Comparison of ENCODE assay signal across 26 cellular contexts in genomic region chr7:75546272-75547015, GRCh38. TPM values are rescaled to one million over a fixed set of nuclear protein-coding genes. Genes with fewer than 3 reads are reported as not detected.
A peak's percentile ranks its signal among the peaks of the same experiment; 100 is the strongest.
DNase-seq lines count a peak whose midpoint lies in the region; ATAC-seq, FAIRE-seq and TF ChIP-seq lines count a peak whose summit lies in the region.
"Had no signal": no experiment of that assay in that cellular context is flagged by ENCODE, and none has a peak within 500 bp of the region (broad histone marks: within the 10 kb centered on the region; RNA-seq: fewer than 3 reads in every experiment).

No MANE protein-coding gene starts in this region.

- TF ChIP-seq CTCF in cardiac muscle cell (IDR thresholded peaks at IDR 0.05; ENCODE audit: low read depth, low read length) (no peak), heart right ventricle (IDR thresholded peaks at IDR 0.05) (no peak), kidney (IDR thresholded peaks at IDR 0.05; ENCODE audit: borderline replicate concordance, extremely low read depth, insufficient read depth) (no peak)

- WGBS in heart right ventricle, 2 donors: 71 to 73% methylated on average over 15 of the region's 15 CpGs

- FAIRE-seq in kidney (lab: Jason Lieb, UNC): no peak
- FAIRE-seq: GM12878 had no signal

- H3K9me3 ChIP-seq in cardiac muscle cell (ENCODE audit: low read depth) (no peaks in the 10 kb centered on the region), heart right ventricle (no peaks in the 10 kb centered on the region), kidney (ENCODE audit: control insufficient read depth in 1 of 2, low read length in 2 of 2) (no peaks in the 10 kb centered on the region)
- H3K9me3 ChIP-seq: MG63 had no signal

- ATAC-seq in heart right ventricle (no peak), HG03432 (IDR thresholded peaks at IDR 0.05; ENCODE audit: unreplicated experiment) (no peak)
- ATAC-seq: GM12878 had no signal

- peaks cover 30% of the 10 kb centered on the region for H3K36me3 ChIP-seq in cardiac muscle cell
- H3K36me3 ChIP-seq in heart right ventricle: peaks cover 0 to 100% (median 59%) of the 10 kb centered on the region in 9 donors
- peaks cover 14 to 21% of the 10 kb centered on the region in 2 donors for H3K36me3 ChIP-seq in kidney (ENCODE audit: control insufficient read depth in 1 of 2, insufficient read depth in 2 of 2, low read length in 2 of 2)
- H3K36me3 ChIP-seq: MG63 had no signal

- H3K4me3 ChIP-seq in cardiac muscle cell: no peak overlapping the region
- H3K4me3 ChIP-seq in heart right ventricle: no peak overlapping the region
- no peak overlapping the region for H3K4me3 ChIP-seq in kidney (ENCODE audit: low read length in 2 of 2)
- H3K4me3 ChIP-seq: GM12878, GM23248, MG63 had no signal

- peak overlapping the region; percentile 67 for H3K27ac ChIP-seq in cardiac muscle cell
- no peak overlapping the region for H3K27ac ChIP-seq in heart right ventricle
- no peak overlapping the region for H3K27ac ChIP-seq in kidney (ENCODE audit: low read depth in 2 of 2, low read length in 2 of 2)
- H3K27ac ChIP-seq: C4-2B, GM23248 had no signal

- intact Hi-C loops in heart right ventricle (cut with DNase I) (no loop called here), kidney (cut with DNase I) (no loop called here), posterior vena cava (cut with DNase I) (no loop called here)

- H3K9ac ChIP-seq in kidney (ENCODE audit: low read length in 2 of 2): no peak overlapping the region
- H3K9ac ChIP-seq: GM23248 had no signal

- no peaks in the 10 kb centered on the region for H3K27me3 ChIP-seq in cardiac muscle cell
- H3K27me3 ChIP-seq in heart right ventricle: no peaks in the 10 kb centered on the region
- H3K27me3 ChIP-seq: MG63 had no signal

- H3K4me1 ChIP-seq in cardiac muscle cell (ENCODE audit: low read depth) (no peaks in the 10 kb centered on the region), heart right ventricle (no peaks in the 10 kb centered on the region), kidney (ENCODE audit: control insufficient read depth in 1 of 2, insufficient read depth in 1 of 2, low read depth in 1 of 2, low read length in 2 of 2) (no peaks in the 10 kb centered on the region)

- DNase-seq in cardiac muscle cell (ENCODE audit: low read depth in 1 of 2, low spot score in 1 of 2) (no peak), heart right ventricle (no peak), NCI-H82 treated with DMSO at 0.1 percent for 48 hours (lab: John Stamatoyannopoulos, UW; ENCODE audit: unreplicated experiment) (peak; percentile 35), kidney (peak; percentile 41), posterior vena cava (ENCODE audit: low spot score) (peak; percentile 45), NCI-H1694 treated with DMSO at 0.1 percent for 48 hours (lab: John Stamatoyannopoulos, UW) (no peak), hypothalamus (lab: John Stamatoyannopoulos, UW) (no peak)
- DNase-seq: DMS79, GM23248, H9, HFFc6, MG63, NCI-H1417, NCI-H187, NCI-H2107, NCI-H226, NCI-H510A treated with DMSO at 0.1 percent for 48 hours, OCI-M1, Right ventricle myocardium superior had no signal

RNA-seq across cellular contexts. Expression of gene SPDYE5, which starts 54.3 kb away (rescaled TPM):
- total RNA-seq in cardiac muscle cell (not detected in 2 replicates), heart right ventricle (under 1 TPM in 2 of 10 donors, not detected in 8; 0.16 to 0.20 TPM), kidney (not detected), posterior vena cava (not detected)
- polyA plus RNA-seq in cardiac muscle cell (2.8 and 2.9 TPM in 2 replicates), heart right ventricle (not detected), kidney (ENCODE audit: insufficient read depth, low read depth, low replicate concordance) (not detected)
- total RNA-seq: A172, GM12878, GM23248, H9, HFFc6, LHCN-M2, Right ventricle myocardium superior, RPMI7951 had no signal
- polyA plus RNA-seq: AG04450 had no signal

Comparison
In these comparisons a context has a peak if more than half of its experiments do, and no peak if none do; other contexts are left out.
1. DNase-seq: peak in NCI-H82 treated with DMSO at 0.1 percent for 48 hours (single experiment), kidney (single experiment) and posterior vena cava (single experiment); none in cardiac muscle cell (0 of 2), heart right ventricle (0 of 2), NCI-H1694 treated with DMSO at 0.1 percent for 48 hours (single experiment) and hypothalamus (0 of 51).